Comparison of ENCODE assay signal across 20 cellular contexts in genomic region chr17:60960398-60961065, GRCh38.
DNase-seq lines count a peak whose midpoint lies in the region; ATAC-seq, FAIRE-seq and TF ChIP-seq lines count a peak whose summit lies in the region.
"Had no signal": no experiment of that assay in that cellular context is flagged by ENCODE, and none has a peak within 500 bp of the region (broad histone marks: within the 10 kb centered on the region; RNA-seq: fewer than 3 reads in every experiment).

No MANE protein-coding gene starts in this region.

- H2AK5ac ChIP-seq in trophoblast cell (ENCODE audit: low read length), result no peak overlapping the region

- H3K9me2 ChIP-seq in PC-9 (ENCODE audit: insufficient read depth), result no peaks in the 10 kb centered on the region

- no peaks in the 10 kb centered on the region for H3F3A ChIP-seq in PC-9 (ENCODE audit: insufficient read depth, low read depth)

- no peak overlapping the region for H3K14ac ChIP-seq in trophoblast cell (ENCODE audit: low read length)

- no peak overlapping the region for H3K4ac ChIP-seq in trophoblast cell (ENCODE audit: low read depth, low read length)

- no peak overlapping the region for H3K18ac ChIP-seq in trophoblast cell (ENCODE audit: low read length)

- no peak for TF ChIP-seq POLR2A in A549 (IDR thresholded peaks at IDR 0.05; ENCODE audit: low read length)

- TF ChIP-seq CTCF in A549 (IDR thresholded peaks at IDR 0.05), result no peak
- no peak for TF ChIP-seq CTCF in PC-9 (conservative IDR thresholded peaks at IDR 0.05)
- no peak for TF ChIP-seq CTCF in ascending aorta (IDR thresholded peaks at IDR 0.05)

- no peak for DNase-seq in A549 (ENCODE audit: low read depth in 1 of 2, low spot score in 1 of 2)
- DNase-seq in EH (ENCODE audit: low read depth), result peak; percentile 22
- DNase-seq in PC-9, result peak; percentile 5 to 40
- DNase-seq in trophoblast cell, result peak in 1 of 2 donors; percentile 34
- DNase-seq in putamen (ENCODE audit: low spot score), result no peak
- no peak for DNase-seq in ascending aorta (ENCODE audit: low spot score in 2 of 2)
- no peak for DNase-seq in MV-4-11 (lab: John Stamatoyannopoulos, UW)
- DNase-seq: 8988T; ACHN; BE2C; C1 segment of cervical spinal cord; CD4-positive, CD25-positive, alpha-beta regulatory T cell; CD8-positive, alpha-beta memory T cell; COR-L47; GDM1; H7 had no signal

- H2BK12ac ChIP-seq in trophoblast cell (ENCODE audit: low read length), result peak overlapping the region; percentile 15

- CTCF ChIA-PET in A549 (lab: Yijun Ruan, JAX) (interaction anchor here (1.0 to 3.3 kb wide), 2 partner anchors 11 to 240 kb away, joined by 3 to 21 read pairs; no protein-coding TSS in a partner anchor), PC-9 (lab: Charles Lee) (no interaction called here)

- H3K9ac ChIP-seq in trophoblast cell (ENCODE audit: low read length), result no peak overlapping the region

- H3K36me3 ChIP-seq in PC-9 (ENCODE audit: low read depth) (no peaks in the 10 kb centered on the region), trophoblast cell (ENCODE audit: control insufficient read depth in 1 of 2, insufficient read depth in 2 of 2, low read length in 2 of 2) (no peaks in the 10 kb centered on the region), ascending aorta (peaks cover 0 to 11% of the 10 kb centered on the region in 2 donors)
- H3K36me3 ChIP-seq: BE2C had no signal

- no peak overlapping the region for H3K23ac ChIP-seq in trophoblast cell (ENCODE audit: low read length)

- no TSS peak for BruUV-seq in PC-9 (replicated peaks; lab: Mats Ljungman, UMichigan)

- FAIRE-seq in A549 (lab: Jason Lieb, UNC), result peak; percentile 46
- FAIRE-seq: D721Med, GM12892 had no signal

- WGBS in A549 (ENCODE audit: missing lambda C conversion rate), result 98% methylated on average over 3 of the region's 3 CpGs
- WGBS in trophoblast cell (ENCODE audit: extremely low coverage, insufficient coverage, insufficient read length), result no CpG with 5 or more reads among the region's 3 CpGs

- H2AFZ ChIP-seq in PC-9, result no peak overlapping the region
- H2AFZ ChIP-seq in trophoblast cell (ENCODE audit: insufficient read depth, low read length, poor library complexity), result no peak overlapping the region
- H2AFZ ChIP-seq: GM23338 had no signal

- H3K27me3 ChIP-seq in PC-9 (ENCODE audit: insufficient read depth, low read depth) (no peaks in the 10 kb centered on the region), trophoblast cell (ENCODE audit: insufficient read depth, low read length) (no peaks in the 10 kb centered on the region), ascending aorta (no peaks in the 10 kb centered on the region)
- H3K27me3 ChIP-seq: BE2C had no signal

- no peak overlapping the region for H4K91ac ChIP-seq in trophoblast cell (ENCODE audit: low read depth, low read length)

- H4K8ac ChIP-seq in trophoblast cell (ENCODE audit: low read depth, low read length), result no peak overlapping the region

- no peak overlapping the region for H3K4me3 ChIP-seq in A549
- no peak overlapping the region for H3K4me3 ChIP-seq in PC-9
- no peak overlapping the region for H3K4me3 ChIP-seq in trophoblast cell (ENCODE audit: low read depth, low read length)
- H3K4me3 ChIP-seq in ascending aorta, result no peak overlapping the region
- H3K4me3 ChIP-seq: GM23338 had no signal

- peaks cover 4% of the 10 kb centered on the region for H3K79me1 ChIP-seq in trophoblast cell (ENCODE audit: low read length)

- TF ChIP-seq RAD21 in A549 (conservative IDR thresholded peaks at IDR 0.05 in 1 of 2, IDR thresholded peaks at IDR 0.05 in 1 of 2), result no peak

- no peak overlapping the region for H3K4me2 ChIP-seq in A549
- no peak overlapping the region for H3K4me2 ChIP-seq in PC-9
- no peak overlapping the region for H3K4me2 ChIP-seq in trophoblast cell (ENCODE audit: low read length)
- H3K4me2 ChIP-seq: GM23338 had no signal

- no peak for ATAC-seq in A549
- ATAC-seq: GM23338, HCT116 had no signal

- POLR2A ChIA-PET in A549 (lab: Yijun Ruan, JAX) (no interaction called here), PC-9 (lab: Charles Lee; ENCODE audit: unreplicated experiment) (no interaction called here)

- intact Hi-C loops in PC-9 (cut with micrococcal nuclease; ENCODE audit: unreplicated experiment), result loop anchor here (10.0 kb wide), 1 partner anchor 236 kb away; no protein-coding TSS in a partner anchor
- intact Hi-C loops in ascending aorta (cut with DNase I), result no loop called here

- H3K27ac ChIP-seq in A549 (no peak overlapping the region), PC-9 (no peak overlapping the region), trophoblast cell (ENCODE audit: low read depth, low read length) (peak overlapping the region; percentile 72), ascending aorta (no peak overlapping the region)

- H2BK5ac ChIP-seq in trophoblast cell (ENCODE audit: low read depth, low read length, poor library complexity), result peak overlapping the region; percentile 58

- peaks cover 15% of the 10 kb centered on the region; the same call in 2 of the 3 replicates for H3K4me1 ChIP-seq in A549
- no peaks in the 10 kb centered on the region for H3K4me1 ChIP-seq in PC-9 (replicated peaks; ENCODE audit: insufficient read depth)
- H3K4me1 ChIP-seq in trophoblast cell (ENCODE audit: control insufficient read depth in 1 of 2, insufficient read depth in 2 of 2, low read length in 2 of 2), result peaks cover 0 to 5% of the 10 kb centered on the region in 2 experiments
- H3K4me1 ChIP-seq in ascending aorta, result no peaks in the 10 kb centered on the region
- H3K4me1 ChIP-seq: BE2C had no signal

- no peaks in the 10 kb centered on the region; the same call in 1 of the 2 replicates for H4K20me1 ChIP-seq in PC-9 (ENCODE audit: insufficient read depth)

- peaks cover 4% of the 10 kb centered on the region; the same call in 2 of the 3 replicates for H3K9me3 ChIP-seq in A549
- H3K9me3 ChIP-seq in PC-9 (ENCODE audit: insufficient read depth, low read depth), result no peaks in the 10 kb centered on the region
- no peaks in the 10 kb centered on the region for H3K9me3 ChIP-seq in trophoblast cell (ENCODE audit: insufficient read depth, low read depth, low read length)
- peaks cover 0 to 21% of the 10 kb centered on the region in 2 donors for H3K9me3 ChIP-seq in ascending aorta
- H3K9me3 ChIP-seq: BE2C had no signal

- no peak for TF ChIP-seq EP300 in A549 (IDR thresholded peaks at IDR 0.05)

- no peak overlapping the region for H2BK120ac ChIP-seq in trophoblast cell (ENCODE audit: insufficient read depth, low read length, poor library complexity)

- H3K79me2 ChIP-seq in PC-9 (ENCODE audit: low read depth) (no peaks in the 10 kb centered on the region), trophoblast cell (ENCODE audit: control insufficient read depth, insufficient read depth, low read length, poor library complexity) (no peaks in the 10 kb centered on the region)

- H4K12ac ChIP-seq in trophoblast cell (ENCODE audit: low read depth, low read length), result no peak overlapping the region

TF ChIP-seq in A549, 52 proteins besides CTCF, POLR2A, EP300 and RAD21:
- TF ChIP-seq FOSL2 (IDR thresholded peaks at IDR 0.05) (no peak), FOSL2 (CRISPR knock-in tag; IDR thresholded peaks at IDR 0.05) (no peak)

Comparison
In these comparisons a context has a peak if more than half of its experiments do, and no peak if none do; other contexts are left out.
1. DNase-seq: peak in EH (single experiment) and PC-9 (2 of 2); none in A549 (0 of 2), putamen (single experiment), ascending aorta (0 of 2) and MV-4-11 (single experiment).